23 cellular contexts compared by ENCODE assay signal in genomic region chr9:107294756-107295155, GRCh38. TPM values are rescaled to one million over a fixed set of nuclear protein-coding genes. Genes with fewer than 3 reads are reported as not detected.
A peak's percentile ranks its signal among the peaks of the same experiment; 100 is the strongest.
DNase-seq lines count a peak whose midpoint lies in the region; ATAC-seq and TF ChIP-seq lines count a peak whose summit lies in the region.
"Had no signal": no experiment of that assay in that cellular context is flagged by ENCODE, and none has a peak within 500 bp of the region (broad histone marks: within the 10 kb centered on the region; RNA-seq: fewer than 3 reads in every experiment).

No MANE protein-coding gene starts in this region.

- H3K27me3 ChIP-seq in SU-DHL-6 (ENCODE audit: low read length) = no peaks in the 10 kb centered on the region
- H3K27me3 ChIP-seq: BLaER1 treated with 17β-estradiol and CSF1 and Interleukin-3, amounts not matched to agents 10 nM and 100 nM; foreskin keratinocyte; uterus had no signal

- H3K4me3 Mint-ChIP-seq in activated naive CD8-positive, alpha-beta T cell = no peak overlapping the region
- H3K4me3 Mint-ChIP-seq in activated naive CD8-positive, alpha-beta T cell treated with anti-CD3 and anti-CD28 coated beads, Interleukin-2, amount 50 U/mL, for 24 hours = no peak overlapping the region
- H3K4me3 Mint-ChIP-seq in naive B cell = peak overlapping the region in 4 of 8 donors; percentile 9 to 37 (median 20)
- H3K4me3 Mint-ChIP-seq in type B pancreatic cell = peak overlapping the region; percentile 10
- no peak overlapping the region for H3K4me3 Mint-ChIP-seq in activated CD8-positive, alpha-beta T cell treated with anti-CD3 and anti-CD28 coated beads for 36 hours
- H3K4me3 Mint-ChIP-seq: activated naive CD8-positive, alpha-beta T cell treated with anti-CD3 and anti-CD28 coated beads for 36 hours; brain; neural crest cell had no signal

- no peaks in the 10 kb centered on the region for H3K9me3 ChIP-seq in SU-DHL-6 (ENCODE audit: insufficient read depth, low read length)
- H3K9me3 ChIP-seq: BLaER1 treated with 17β-estradiol and CSF1 and Interleukin-3, amounts not matched to agents 10 nM and 100 nM; uterus had no signal

- peaks cover 100% of the 10 kb centered on the region for H3K79me2 ChIP-seq in SU-DHL-6 (ENCODE audit: insufficient read depth, low read length)

- ATAC-seq in activated naive CD8-positive, alpha-beta T cell treated with anti-CD3 and anti-CD28 coated beads, Interleukin-2, amount 50 U/mL, for 24 hours = no peak
- ATAC-seq in naive B cell (ENCODE audit: low read depth in 2 of 2) = no peak
- ATAC-seq in activated CD8-positive, alpha-beta T cell treated with anti-CD3 and anti-CD28 coated beads for 36 hours = no peak
- ATAC-seq in HG02763 (IDR thresholded peaks at IDR 0.05; ENCODE audit: unreplicated experiment) = no peak
- ATAC-seq in GM18873 (IDR thresholded peaks at IDR 0.05; ENCODE audit: low FRiP score, unreplicated experiment) = no peak
- ATAC-seq: foreskin keratinocyte, T-cell had no signal

- peaks cover 76% of the 10 kb centered on the region for H4K20me1 ChIP-seq in SU-DHL-6 (ENCODE audit: low read depth, low read length)

- POLR2A ChIA-PET in activated CD8-positive, alpha-beta T cell treated with anti-CD3 and anti-CD28 coated beads for 36 hours (lab: Charles Lee) = no interaction called here

- no peak overlapping the region for H3K9ac ChIP-seq in SU-DHL-6 (ENCODE audit: low read length)
- H3K9ac ChIP-seq: BLaER1 treated with 17β-estradiol and CSF1 and Interleukin-3, amounts not matched to agents 10 nM and 100 nM had no signal

- intact Hi-C loops in activated CD8-positive, alpha-beta T cell treated with anti-CD3 and anti-CD28 coated beads for 36 hours (cut with micrococcal nuclease) = no loop called here

- H3K27ac ChIP-seq in SU-DHL-6 (ENCODE audit: low read depth, low read length) = no peak overlapping the region
- H3K27ac ChIP-seq: BLaER1 treated with 17β-estradiol and CSF1 and Interleukin-3, amounts not matched to agents 10 nM and 100 nM; epithelial cell of prostate; foreskin keratinocyte; uterus had no signal

- peaks cover 76% of the 10 kb centered on the region for H3K4me1 Mint-ChIP-seq in activated naive CD8-positive, alpha-beta T cell (ENCODE audit: low read depth)
- peaks cover 68% of the 10 kb centered on the region for H3K4me1 Mint-ChIP-seq in activated naive CD8-positive, alpha-beta T cell treated with anti-CD3 and anti-CD28 coated beads, Interleukin-2, amount 50 U/mL, for 24 hours
- H3K4me1 Mint-ChIP-seq in naive B cell = peaks cover 37 to 77% (median 57%) of the 10 kb centered on the region in 3 donors
- H3K4me1 Mint-ChIP-seq in type B pancreatic cell (ENCODE audit: unreplicated experiment) = peaks cover 35% of the 10 kb centered on the region
- H3K4me1 Mint-ChIP-seq in activated CD8-positive, alpha-beta T cell treated with anti-CD3 and anti-CD28 coated beads for 36 hours (ENCODE audit: low read depth) = peaks cover 70% of the 10 kb centered on the region

- peak overlapping the region; percentile 19 for H3K4me2 ChIP-seq in SU-DHL-6 (ENCODE audit: low read depth, low read length, poor library complexity, severe bottlenecking)

- H3K27me3 Mint-ChIP-seq in activated naive CD8-positive, alpha-beta T cell = no peaks in the 10 kb centered on the region
- no peaks in the 10 kb centered on the region for H3K27me3 Mint-ChIP-seq in activated naive CD8-positive, alpha-beta T cell treated with anti-CD3 and anti-CD28 coated beads, Interleukin-2, amount 50 U/mL, for 24 hours
- H3K27me3 Mint-ChIP-seq in naive B cell = no peaks in the 10 kb centered on the region
- H3K27me3 Mint-ChIP-seq in type B pancreatic cell = no peaks in the 10 kb centered on the region
- H3K27me3 Mint-ChIP-seq in activated CD8-positive, alpha-beta T cell treated with anti-CD3 and anti-CD28 coated beads for 36 hours = no peaks in the 10 kb centered on the region
- H3K27me3 Mint-ChIP-seq: activated naive CD8-positive, alpha-beta T cell treated with anti-CD3 and anti-CD28 coated beads for 36 hours; brain; T-cell had no signal

- DNase-seq in activated naive CD8-positive, alpha-beta T cell treated with anti-CD3 and anti-CD28 coated beads, Interleukin-2, amount 50 U/mL, for 24 hours = no peak
- no peak for DNase-seq in naive B cell
- DNase-seq in type B pancreatic cell (ENCODE audit: extremely low spot score, unreplicated experiment) = no peak
- no peak for DNase-seq in activated CD8-positive, alpha-beta T cell treated with anti-CD3 and anti-CD28 coated beads for 36 hours
- DNase-seq: activated CD4-positive, alpha-beta T cell treated with anti-CD3 and anti-CD28 coated beads, Interleukin-2, amount 50 U/mL, for 4 hours; activated naive CD8-positive, alpha-beta T cell treated with anti-CD3 and anti-CD28 coated beads for 36 hours; dermis blood vessel endothelial cell; DMS79; foreskin keratinocyte; KG1; NCI-H1048; retina; substantia nigra; T-cell; uterus had no signal

- peak overlapping the region; percentile 37 for H3K27ac Mint-ChIP-seq in activated naive CD8-positive, alpha-beta T cell
- no peak overlapping the region for H3K27ac Mint-ChIP-seq in activated naive CD8-positive, alpha-beta T cell treated with anti-CD3 and anti-CD28 coated beads, Interleukin-2, amount 50 U/mL, for 24 hours
- H3K27ac Mint-ChIP-seq in naive B cell = peak overlapping the region; percentile 4 to 92 (median 80)
- H3K27ac Mint-ChIP-seq in type B pancreatic cell = peak overlapping the region; percentile 22
- no peak overlapping the region for H3K27ac Mint-ChIP-seq in activated CD8-positive, alpha-beta T cell treated with anti-CD3 and anti-CD28 coated beads for 36 hours
- H3K27ac Mint-ChIP-seq: activated naive CD8-positive, alpha-beta T cell treated with anti-CD3 and anti-CD28 coated beads for 36 hours had no signal

- no peaks in the 10 kb centered on the region for H3K9me3 Mint-ChIP-seq in activated naive CD8-positive, alpha-beta T cell (ENCODE audit: low read depth)
- H3K9me3 Mint-ChIP-seq in activated naive CD8-positive, alpha-beta T cell treated with anti-CD3 and anti-CD28 coated beads, Interleukin-2, amount 50 U/mL, for 24 hours = no peaks in the 10 kb centered on the region
- H3K9me3 Mint-ChIP-seq in naive B cell (no peaks in the 10 kb centered on the region), type B pancreatic cell (peaks cover 6% of the 10 kb centered on the region)
- H3K9me3 Mint-ChIP-seq in activated CD8-positive, alpha-beta T cell treated with anti-CD3 and anti-CD28 coated beads for 36 hours = no peaks in the 10 kb centered on the region
- H3K9me3 Mint-ChIP-seq: activated naive CD8-positive, alpha-beta T cell treated with anti-CD3 and anti-CD28 coated beads for 36 hours; neural crest cell; T-cell had no signal

- H3F3A ChIP-seq in SU-DHL-6 (ENCODE audit: insufficient read depth) = peaks cover 10% of the 10 kb centered on the region; the same call in 1 of the 2 replicates

- peaks cover 5% of the 10 kb centered on the region for H3K36me3 Mint-ChIP-seq in activated naive CD8-positive, alpha-beta T cell
- H3K36me3 Mint-ChIP-seq in activated naive CD8-positive, alpha-beta T cell treated with anti-CD3 and anti-CD28 coated beads, Interleukin-2, amount 50 U/mL, for 24 hours (ENCODE audit: low read depth) = peaks cover 19% of the 10 kb centered on the region
- H3K36me3 Mint-ChIP-seq in naive B cell = no peaks in the 10 kb centered on the region
- H3K36me3 Mint-ChIP-seq in type B pancreatic cell = peaks cover 17% of the 10 kb centered on the region
- peaks cover 24% of the 10 kb centered on the region for H3K36me3 Mint-ChIP-seq in activated CD8-positive, alpha-beta T cell treated with anti-CD3 and anti-CD28 coated beads for 36 hours (ENCODE audit: low read depth)

- H3K4me3 ChIP-seq in SU-DHL-6 (ENCODE audit: insufficient read depth, low read length, poor library complexity, severe bottlenecking) = no peak overlapping the region
- H3K4me3 ChIP-seq: BLaER1 treated with 17β-estradiol and CSF1 and Interleukin-3, amounts not matched to agents 10 nM and 100 nM; uterus had no signal

- H2AFZ ChIP-seq in SU-DHL-6 (ENCODE audit: low read depth, low read length, severe bottlenecking) = no peak overlapping the region

- H3K9me2 ChIP-seq in SU-DHL-6 (replicated peaks; ENCODE audit: insufficient read depth, low read length) = no peaks in the 10 kb centered on the region

- CTCF ChIA-PET in activated CD8-positive, alpha-beta T cell treated with anti-CD3 and anti-CD28 coated beads for 36 hours (lab: Charles Lee) = interaction anchor here (1.3 kb wide), 1 partner anchor 14 kb away, joined by 4 read pairs; no protein-coding TSS in a partner anchor

- TF ChIP-seq CTCF in SU-DHL-6 (IDR thresholded peaks at IDR 0.05; ENCODE audit: insufficient read depth, low read length, poor library complexity, severe bottlenecking) = no peak
- TF ChIP-seq CTCF in type B pancreatic cell (conservative IDR thresholded peaks at IDR 0.05) = no peak
- no peak for TF ChIP-seq CTCF in activated CD8-positive, alpha-beta T cell treated with anti-CD3 and anti-CD28 coated beads for 36 hours (IDR thresholded peaks at IDR 0.05)

- H3K36me3 ChIP-seq in SU-DHL-6 (ENCODE audit: low read length) = peaks cover 8% of the 10 kb centered on the region
- H3K36me3 ChIP-seq: uterus had no signal

RNA-seq across cellular contexts. Expression of gene RAD23B, which starts 11.7 kb away (rescaled TPM):
- 10 to 100 TPM; 11.7 to 33.6 (median 25.2) TPM for polyA plus RNA-seq in naive B cell (ENCODE audit: low read depth in 6 of 6)
- total RNA-seq in type B pancreatic cell (ENCODE audit: low replicate concordance) = 134 and 186 TPM in 2 replicates
- 100 to 1,000 TPM; 115 to 117 TPM for total RNA-seq in activated CD8-positive, alpha-beta T cell treated with anti-CD3 and anti-CD28 coated beads for 36 hours

Comparison
In these comparisons a context has a peak if more than half of its experiments do, and no peak if none do; other contexts are left out.
1. H3K27ac Mint-ChIP-seq: peak in activated naive CD8-positive, alpha-beta T cell (single experiment), naive B cell (6 of 6) and type B pancreatic cell (single experiment); none in activated naive CD8-positive, alpha-beta T cell treated with anti-CD3 and anti-CD28 coated beads, Interleukin-2, amount 50 U/mL, for 24 hours (single experiment) and activated CD8-positive, alpha-beta T cell treated with anti-CD3 and anti-CD28 coated beads for 36 hours (single experiment).